In the genomic region with DNA sequence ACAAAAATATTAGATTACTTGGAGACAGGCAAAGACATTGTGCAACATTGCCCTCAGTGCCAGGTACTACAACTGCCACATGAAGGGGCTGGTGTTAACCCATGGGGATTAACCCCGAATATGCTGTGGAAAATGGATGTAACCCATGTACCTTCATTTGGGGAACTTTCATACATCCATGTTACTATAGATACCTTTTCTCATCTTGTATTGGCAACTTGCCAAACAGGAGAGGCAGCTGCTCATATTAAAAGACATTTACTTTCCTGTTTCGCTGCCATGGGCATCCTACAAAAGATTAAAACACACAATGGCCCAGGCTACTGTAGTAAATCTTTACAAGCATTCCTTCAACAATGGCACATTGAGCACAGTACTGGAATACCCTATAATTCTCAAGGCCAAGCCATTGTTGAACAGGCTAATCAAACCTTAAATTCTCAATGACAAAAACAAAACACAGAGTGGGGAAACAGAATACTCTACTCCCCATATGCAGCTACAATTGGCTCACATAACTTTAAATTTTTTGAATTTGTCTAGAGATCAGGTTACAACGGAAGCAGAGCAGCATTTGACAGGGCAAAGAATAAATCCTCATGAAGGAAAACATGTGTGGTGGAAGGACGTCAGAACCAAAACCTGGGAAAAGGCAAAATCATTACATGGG, we compare ENCODE assay signal across 26 cellular contexts.
DNase-seq lines count a peak whose midpoint lies in the region; ATAC-seq and TF ChIP-seq lines count a peak whose summit lies in the region.
"Had no signal": no experiment of that assay in that cellular context is flagged by ENCODE, and none has a peak within 500 bp of the region (broad histone marks: within the 10 kb centered on the region; RNA-seq: fewer than 3 reads in every experiment).

No MANE protein-coding gene starts in this region.

- no peaks in the 10 kb centered on the region for H3K36me3 ChIP-seq in smooth muscle cell (ENCODE audit: low read depth)

- H3K9me3 Mint-ChIP-seq in effector memory CD8-positive, alpha-beta T cell = peaks cover 0 to 6% of the 10 kb centered on the region in 2 donors

- no peak overlapping the region for H3K27ac Mint-ChIP-seq in effector memory CD8-positive, alpha-beta T cell
- H3K27ac Mint-ChIP-seq: activated CD4-positive, alpha-beta memory T cell treated with anti-CD3 and anti-CD28 coated beads for 36 hours; CD14-positive monocyte; GM23338; immature natural killer cell had no signal

- H3K9ac ChIP-seq in smooth muscle cell (ENCODE audit: low read depth) = no peak overlapping the region
- H3K9ac ChIP-seq: KMS-11 had no signal

- no peak overlapping the region for H3K4me3 Mint-ChIP-seq in effector memory CD8-positive, alpha-beta T cell
- H3K4me3 Mint-ChIP-seq: activated CD4-positive, alpha-beta memory T cell treated with anti-CD3 and anti-CD28 coated beads for 36 hours; CD14-positive monocyte; GM23338; immature natural killer cell had no signal

- no peaks in the 10 kb centered on the region for H3K27me3 ChIP-seq in smooth muscle cell (ENCODE audit: low read depth)
- H3K27me3 ChIP-seq: testis had no signal

- TF ChIP-seq CTCF in smooth muscle cell (IDR thresholded peaks at IDR 0.05; ENCODE audit: borderline replicate concordance, insufficient read depth, poor library complexity, severe bottlenecking) = no peak

- H3K79me2 ChIP-seq in smooth muscle cell (ENCODE audit: low read depth) = no peaks in the 10 kb centered on the region

- H3K4me1 Mint-ChIP-seq in effector memory CD8-positive, alpha-beta T cell (ENCODE audit: low read depth in 2 of 2) = no peaks in the 10 kb centered on the region
- H3K4me1 Mint-ChIP-seq: CD14-positive monocyte, GM23338, immature natural killer cell had no signal

- H4K20me1 ChIP-seq in smooth muscle cell (ENCODE audit: low read depth) = no peaks in the 10 kb centered on the region

- no peak overlapping the region for H3K4me3 ChIP-seq in smooth muscle cell
- H3K4me3 ChIP-seq: GM23338, testis had no signal

- no peaks in the 10 kb centered on the region for H3K36me3 Mint-ChIP-seq in effector memory CD8-positive, alpha-beta T cell (ENCODE audit: insufficient read depth)
- H3K36me3 Mint-ChIP-seq: activated CD4-positive, alpha-beta memory T cell treated with anti-CD3 and anti-CD28 coated beads for 36 hours; CD14-positive monocyte; immature natural killer cell had no signal

- no peaks in the 10 kb centered on the region for H3F3A ChIP-seq in smooth muscle cell (ENCODE audit: low read depth)

- no peak overlapping the region for H3K4me2 ChIP-seq in smooth muscle cell
- H3K4me2 ChIP-seq: GM23338, KMS-11 had no signal

- H3K27me3 Mint-ChIP-seq in effector memory CD8-positive, alpha-beta T cell = no peaks in the 10 kb centered on the region
- H3K27me3 Mint-ChIP-seq: activated CD4-positive, alpha-beta memory T cell treated with anti-CD3 and anti-CD28 coated beads for 36 hours had no signal

- H3K27ac ChIP-seq in smooth muscle cell (ENCODE audit: low read depth) = no peak overlapping the region
- H3K27ac ChIP-seq: KMS-11, testis had no signal

- no peak for ATAC-seq in effector memory CD8-positive, alpha-beta T cell (replicated peaks)
- ATAC-seq: GM23338, left cardiac atrium had no signal

- no peaks in the 10 kb centered on the region for H3K4me1 ChIP-seq in smooth muscle cell (ENCODE audit: low read depth)
- H3K4me1 ChIP-seq: testis had no signal

- no peaks in the 10 kb centered on the region for H3K9me3 ChIP-seq in smooth muscle cell (replicated peaks; ENCODE audit: low read depth)
- H3K9me3 ChIP-seq: testis had no signal

- WGBS in smooth muscle cell (ENCODE audit: low lambda C conversion rate) = 81% methylated on average over 4 of the region's 4 CpGs

- H2AFZ ChIP-seq in smooth muscle cell (ENCODE audit: low read depth) = peak overlapping the region; percentile 18
- H2AFZ ChIP-seq: GM23338 had no signal

- peak; percentile 5 for DNase-seq in NCI-H2029 treated with DMSO at 0.1 percent for 48 hours (lab: John Stamatoyannopoulos, UW)
- no peak for DNase-seq in NCI-H2029 (lab: John Stamatoyannopoulos, UW)
- DNase-seq in NCI-H2227 (lab: John Stamatoyannopoulos, UW; ENCODE audit: unreplicated experiment) = peak; percentile 57
- DNase-seq in SHP77 (lab: John Stamatoyannopoulos, UW) = peak; percentile 61 to 69
- DNase-seq in smooth muscle cell (lab: John Stamatoyannopoulos, UW; ENCODE audit: unreplicated experiment) = no peak
- no peak for DNase-seq in activated CD4-positive, CD25-positive, alpha-beta regulatory T cell (lab: John Stamatoyannopoulos, UW)
- no peak for DNase-seq in activated CD4-positive, CD25-positive, alpha-beta regulatory T cell treated with anti-CD3 and anti-CD28 coated beads, Interleukin-2, amount 50 U/mL, for 72 hours
- no peak for DNase-seq in effector memory CD8-positive, alpha-beta T cell
- DNase-seq: activated CD4-positive, alpha-beta memory T cell treated with anti-CD3 and anti-CD28 coated beads for 36 hours; activated CD4-positive, alpha-beta T cell treated with anti-CD3 and anti-CD28 coated beads for 1 hour; activated naive CD4-positive, alpha-beta T cell; Calu3; cortex of kidney; EL; immature natural killer cell; left cardiac atrium; MM.1S; NCI-H1694 treated with DMSO at 0.1 percent for 48 hours; NK-92 treated with Interleukin-12 subunit alpha and Interleukin-12 subunit beta, amount 100 ng/mL, for 24 hours; stimulated activated CD4-positive, alpha-beta T cell treated with anti-CD3 and anti-CD28 coated beads, Interleukin-1b, Interleukin-23, amount 100 ng/mL, for 48 hours; stimulated activated naive CD4-positive, alpha-beta T cell treated with Interleukin-2 at 50 U/mL for 16 hours; T-helper 2 cell; testis had no signal

Comparison
In these comparisons a context has a peak if more than half of its experiments do, and no peak if none do; other contexts are left out.
1. DNase-seq: peak in NCI-H2029 treated with DMSO at 0.1 percent for 48 hours (single experiment), NCI-H2227 (single experiment) and SHP77 (2 of 2); none in NCI-H2029 (single experiment), smooth muscle cell (single experiment), activated CD4-positive, CD25-positive, alpha-beta regulatory T cell (0 of 4), activated CD4-positive, CD25-positive, alpha-beta regulatory T cell treated with anti-CD3 and anti-CD28 coated beads, Interleukin-2, amount 50 U/mL, for 72 hours (single experiment) and effector memory CD8-positive, alpha-beta T cell (0 of 3).